7 cellular contexts compared by ENCODE assay signal in genomic region chr7:69341288-69341687, GRCh38.
"Had no signal": no experiment of that assay in that cellular context is flagged by ENCODE, and none has a peak within 500 bp of the region (broad histone marks: within the 10 kb centered on the region; RNA-seq: fewer than 3 reads in every experiment).

No MANE protein-coding gene starts in this region.

- H3K9ac ChIP-seq: KMS-11 had no signal

- ATAC-seq: HepG2 had no signal

- FAIRE-seq: HepG2, HTR-8/SVneo had no signal

- DNase-seq: IMR-90, KBM-7, KG1 had no signal

- H3K27ac ChIP-seq: HL-60, KMS-11 had no signal

- H3K4me2 ChIP-seq: KMS-11 had no signal
